13 cellular contexts compared by ENCODE assay signal in genomic region chr10:83553366-83553765, GRCh38.
DNase-seq lines count a peak whose midpoint lies in the region; ATAC-seq and TF ChIP-seq lines count a peak whose summit lies in the region.
"Had no signal": no experiment of that assay in that cellular context is flagged by ENCODE, and none has a peak within 500 bp of the region (broad histone marks: within the 10 kb centered on the region; RNA-seq: fewer than 3 reads in every experiment).

No MANE protein-coding gene starts in this region.

- H3K4me3 ChIP-seq in BJ (ENCODE audit: low read depth, low read length), result no peak overlapping the region
- H3K4me3 ChIP-seq: BLaER1 treated with 17β-estradiol and CSF1 and Interleukin-3, amounts not matched to agents 10 nM and 100 nM; HAP-1 had no signal

- H3K27me3 ChIP-seq in BJ (ENCODE audit: control insufficient read depth, insufficient read depth, low read length), result no peaks in the 10 kb centered on the region
- H3K27me3 ChIP-seq: BLaER1 treated with 17β-estradiol and CSF1 and Interleukin-3, amounts not matched to agents 10 nM and 100 nM had no signal

- in situ Hi-C loops in ACHN (cut with HindIII; ENCODE audit: low pct_ligation_motif_present, low pct_unique_long_range_greater_than_20kb, low sequenced_read_pairs), result no loop called here

- no peak for TF ChIP-seq CTCF in BJ (IDR thresholded peaks at IDR 0.05; ENCODE audit: insufficient read depth, low read depth, low read length)

- no peaks in the 10 kb centered on the region for H3K36me3 ChIP-seq in BJ (ENCODE audit: control insufficient read depth, insufficient read depth, low read length)
- H3K36me3 ChIP-seq: BLaER1 treated with 17β-estradiol and CSF1 and Interleukin-3, amounts not matched to agents 10 nM and 100 nM; HAP-1 had no signal

- ATAC-seq in HG03378 (IDR thresholded peaks at IDR 0.05; ENCODE audit: unreplicated experiment), result no peak

- DNase-seq in BJ (ENCODE audit: low read depth) (peak; percentile 10), EL (peak; percentile 1), astrocyte of the hippocampus (ENCODE audit: low read depth, low spot score) (peak; percentile 20), kidney tubule cell (ENCODE audit: low spot score) (peak; percentile 51), ACHN (no peak), LoVo (ENCODE audit: low spot score) (no peak)
- DNase-seq in stimulated activated CD4-positive, alpha-beta T cell treated with anti-CD3 and anti-CD28 coated beads, Interleukin-2, amount 100 ng/mL, for 48 hours, result no peak
- DNase-seq: Calu3; CD4-positive, CD25-positive, alpha-beta regulatory T cell; DMS 273 treated with DMSO at 0.1 percent for 48 hours had no signal

- CTCF ChIA-PET in BJ (lab: Yijun Ruan, JAX), result no interaction called here

- POLR2A ChIA-PET in BJ (lab: Charles Lee), result no interaction called here

Comparison
In these comparisons a context has a peak if more than half of its experiments do, and no peak if none do; other contexts are left out.
1. DNase-seq: peak in BJ (single experiment), EL (single experiment), astrocyte of the hippocampus (single experiment) and kidney tubule cell (single experiment); none in stimulated activated CD4-positive, alpha-beta T cell treated with anti-CD3 and anti-CD28 coated beads, Interleukin-2, amount 100 ng/mL, for 48 hours (0 of 2), ACHN (single experiment) and LoVo (single experiment).